8 cellular contexts compared by ENCODE assay signal in genomic region chr1:9593492-9594465, GRCh38. TPM values are rescaled to one million over a fixed set of nuclear protein-coding genes. Genes with fewer than 3 reads are reported as not detected.
DNase-seq lines count a peak whose midpoint lies in the region; ATAC-seq and TF ChIP-seq lines count a peak whose summit lies in the region.

No MANE protein-coding gene starts in this region.

- H3K36me3 ChIP-seq in cardiac muscle cell (no peaks in the 10 kb centered on the region), psoas muscle (ENCODE audit: insufficient read depth in 1 of 2, low read depth in 1 of 2) (peaks cover 0 to 27% of the 10 kb centered on the region in 2 donors)

- peaks cover 2% of the 10 kb centered on the region; the same call in 1 of the 2 replicates for H3K27me3 Mint-ChIP-seq in HFFc6 (ENCODE audit: insufficient read depth)
- no peaks in the 10 kb centered on the region for H3K27me3 Mint-ChIP-seq in activated naive CD8-positive, alpha-beta T cell treated with anti-CD3 and anti-CD28 coated beads for 36 hours

- no peak overlapping the region for H3K4me3 ChIP-seq in cardiac muscle cell
- no peak overlapping the region for H3K4me3 ChIP-seq in psoas muscle

- intact Hi-C loops in psoas muscle (cut with DNase I) = no loop called here

- peak overlapping the region; percentile 58 for H3K27ac Mint-ChIP-seq in HFFc6
- H3K27ac Mint-ChIP-seq in activated naive CD8-positive, alpha-beta T cell treated with anti-CD3 and anti-CD28 coated beads for 36 hours = no peak overlapping the region

- H3K4me1 Mint-ChIP-seq in HFFc6 (ENCODE audit: low read depth) = peaks cover 22% of the 10 kb centered on the region
- H3K4me1 Mint-ChIP-seq in activated naive CD8-positive, alpha-beta T cell treated with anti-CD3 and anti-CD28 coated beads for 36 hours = peaks cover 25% of the 10 kb centered on the region

- H3K36me3 Mint-ChIP-seq in HFFc6 (ENCODE audit: low read depth) = no peaks in the 10 kb centered on the region; the same call in 1 of the 2 replicates
- peaks cover 14% of the 10 kb centered on the region for H3K36me3 Mint-ChIP-seq in activated naive CD8-positive, alpha-beta T cell treated with anti-CD3 and anti-CD28 coated beads for 36 hours

- peaks cover 15% of the 10 kb centered on the region for H3K4me1 ChIP-seq in cardiac muscle cell (ENCODE audit: low read depth)
- peaks cover 74% of the 10 kb centered on the region for H3K4me1 ChIP-seq in psoas muscle

- H3K27ac ChIP-seq in cardiac muscle cell (peak overlapping the region; percentile 73), psoas muscle (peak overlapping the region; percentile 50)

- H3K9me3 ChIP-seq in cardiac muscle cell (ENCODE audit: low read depth) (no peaks in the 10 kb centered on the region), psoas muscle (no peaks in the 10 kb centered on the region)

- H3K4me3 Mint-ChIP-seq in HFFc6 = no peak overlapping the region
- no peak overlapping the region for H3K4me3 Mint-ChIP-seq in activated naive CD8-positive, alpha-beta T cell treated with anti-CD3 and anti-CD28 coated beads for 36 hours

- TF ChIP-seq CTCF in HFFc6 (IDR thresholded peaks at IDR 0.05) = no peak
- TF ChIP-seq CTCF in cardiac muscle cell (IDR thresholded peaks at IDR 0.05; ENCODE audit: low read depth, low read length) = no peak
- no peak for TF ChIP-seq CTCF in psoas muscle (IDR thresholded peaks at IDR 0.05)

- peak; percentile 89 for DNase-seq in COR-L47 (lab: John Stamatoyannopoulos, UW)
- DNase-seq in HFFc6 = peak; percentile 62
- DNase-seq in NCI-H774 (lab: John Stamatoyannopoulos, UW) = peak; percentile 20
- DNase-seq in activated naive CD8-positive, alpha-beta T cell treated with anti-CD3 and anti-CD28 coated beads for 36 hours = peak; percentile 68
- DNase-seq in cardiac muscle cell (ENCODE audit: low read depth in 1 of 2, low spot score in 1 of 2) = peak; percentile 79 to 94
- DNase-seq in psoas muscle = peak; percentile 72 to 83

- no peaks in the 10 kb centered on the region for H3K9me3 Mint-ChIP-seq in HFFc6
- no peaks in the 10 kb centered on the region for H3K9me3 Mint-ChIP-seq in activated naive CD8-positive, alpha-beta T cell treated with anti-CD3 and anti-CD28 coated beads for 36 hours

- WGBS in psoas muscle, 3 donors = 54 to 63% (median 55%) methylated on average over 24 to 25 of the region's 25 CpGs

- no peaks in the 10 kb centered on the region for H3K27me3 ChIP-seq in cardiac muscle cell
- H3K27me3 ChIP-seq in psoas muscle (ENCODE audit: insufficient read depth in 3 of 3, low read length in 2 of 3) = no peaks in the 10 kb centered on the region

- ATAC-seq in psoas muscle (peak; percentile 10 to 26 (median 21)), GM18517 (IDR thresholded peaks at IDR 0.05; ENCODE audit: unreplicated experiment) (no peak), GM18858 (IDR thresholded peaks at IDR 0.05; ENCODE audit: unreplicated experiment) (no peak)

RNA-seq across cellular contexts. Expression of gene TMEM201, which starts 5.1 kb away (rescaled TPM):
- total RNA-seq in HFFc6 (2021; fragmentation: NEBNext Ultra II Directional; extraction: Animal tissue kit (Norgen Biotek cat#: 25700)) = 10 to 100 TPM; 10.5 to 14.0 (median 11.2) TPM
- 10 to 100 TPM; 31.6 to 32.2 TPM for total RNA-seq in activated naive CD8-positive, alpha-beta T cell treated with anti-CD3 and anti-CD28 coated beads for 36 hours
- total RNA-seq in cardiac muscle cell (21.0 and 28.0 TPM in 2 replicates), psoas muscle (10 to 100 TPM; 15.7 to 37.3 (median 29.0) TPM)
- polyA plus RNA-seq in cardiac muscle cell (25.0 and 34.1 TPM in 2 replicates), psoas muscle (10 to 100 TPM; 20.7 to 26.0 (median 23.2) TPM)

RNA-seq across cellular contexts. Expression of gene SLC25A33, which starts 54.5 kb away (rescaled TPM):
- total RNA-seq in HFFc6 (2021; fragmentation: NEBNext Ultra II Directional; extraction: Animal tissue kit (Norgen Biotek cat#: 25700)) = 1 to 10 TPM; 3.3 to 4.7 (median 4.0) TPM
- 10 to 100 TPM; 11.1 to 13.2 TPM for total RNA-seq in activated naive CD8-positive, alpha-beta T cell treated with anti-CD3 and anti-CD28 coated beads for 36 hours
- 12.3 and 12.5 TPM in 2 replicates for total RNA-seq in cardiac muscle cell
- polyA plus RNA-seq in cardiac muscle cell = 10.4 and 12.2 TPM in 2 replicates
- 10 to 100 TPM in 1 of 4 donors, 1 to 10 TPM in 3; 1.7 to 26.8 (median 6.1) TPM for total RNA-seq in psoas muscle
- polyA plus RNA-seq in psoas muscle = 10 to 100 TPM in 1 of 3 donors, 1 to 10 TPM in 2; 2.5 to 10.5 (median 9.2) TPM

RNA-seq across cellular contexts. Expression of gene PIK3CD, which starts 57.8 kb away (rescaled TPM):
- 10 to 100 TPM in 2 of 6 experiments, 1 to 10 TPM in 4; 7.3 to 14.6 (median 9.2) TPM for total RNA-seq in HFFc6 (2021; fragmentation: NEBNext Ultra II Directional; extraction: Animal tissue kit (Norgen Biotek cat#: 25700))
- 100 to 1,000 TPM; 131 to 134 TPM for total RNA-seq in activated naive CD8-positive, alpha-beta T cell treated with anti-CD3 and anti-CD28 coated beads for 36 hours
- total RNA-seq in cardiac muscle cell = 4.7 and 7.9 TPM in 2 replicates
- 3.0 and 6.5 TPM in 2 replicates for polyA plus RNA-seq in cardiac muscle cell
- total RNA-seq in psoas muscle = 1 to 10 TPM in 3 of 4 donors, under 1 TPM in 1; 0.93 to 2.5 (median 1.7) TPM
- under 1 TPM; 0.44 to 0.52 (median 0.48) TPM for polyA plus RNA-seq in psoas muscle

Comparison
In these comparisons a context has a peak if more than half of its experiments do, and no peak if none do; other contexts are left out.
1. DNase-seq: peak in every context shown above with its lines; median percentile 89 in COR-L47; 86 in cardiac muscle cell; 78 in psoas muscle; 68 in activated naive CD8-positive, alpha-beta T cell treated with anti-CD3 and anti-CD28 coated beads for 36 hours; 62 in HFFc6; 20 in NCI-H774.
2. ATAC-seq: peak in psoas muscle (4 of 4); none in GM18517 (single experiment) and GM18858 (single experiment).
3. RNA of gene PIK3CD, which starts 57.8 kb away (total RNA-seq): 131 to 134 TPM in activated naive CD8-positive, alpha-beta T cell treated with anti-CD3 and anti-CD28 coated beads for 36 hours; 7.3 to 14.6 TPM in HFFc6, 4.7 to 7.9 TPM in cardiac muscle cell and 0.93 to 2.5 TPM in psoas muscle; every median in the first group is over 4 times any median in the second.